In genomic region chr6:106974999-106975698, GRCh38 we compare ENCODE assay signal across 8 cellular contexts. TPM values are rescaled to one million over a fixed set of nuclear protein-coding genes. Genes with fewer than 3 reads are reported as not detected.
A peak's percentile ranks its signal among the peaks of the same experiment; 100 is the strongest.
DNase-seq lines count a peak whose midpoint lies in the region; ATAC-seq, FAIRE-seq and TF ChIP-seq lines count a peak whose summit lies in the region.

No MANE protein-coding gene starts in this region.

- peak overlapping the region; percentile 70 for H3K27ac ChIP-seq in WERI-Rb-1

- H3K36me3 ChIP-seq in WERI-Rb-1 = no peaks in the 10 kb centered on the region

- peak; percentile 39; the same call in 1 of the 2 replicates for TF ChIP-seq CTCF in WERI-Rb-1 (IDR thresholded peaks at IDR 0.05; ENCODE audit: low read depth, low read length)
- TF ChIP-seq CTCF in fibroblast of the aortic adventitia (IDR thresholded peaks at IDR 0.05; ENCODE audit: insufficient read depth, low read length) = no peak
- TF ChIP-seq CTCF in omental fat pad (IDR thresholded peaks at IDR 0.05) = no peak

- ATAC-seq in GM21576 (IDR thresholded peaks at IDR 0.05; ENCODE audit: unreplicated experiment) (peak; percentile 58), omental fat pad (ENCODE audit: low FRiP score) (peak; percentile 61)

- peaks cover 4% of the 10 kb centered on the region for H3K27me3 ChIP-seq in WERI-Rb-1 (ENCODE audit: insufficient read depth, low read depth, severe bottlenecking)

- no peaks in the 10 kb centered on the region for H3K9me3 ChIP-seq in WERI-Rb-1 (ENCODE audit: severe bottlenecking)

- DNase-seq in GM03348 (ENCODE audit: low spot score) (peak; percentile 38), LoVo (ENCODE audit: low spot score) (peak; percentile 61), WERI-Rb-1 (peak; percentile 61), fibroblast of the aortic adventitia (ENCODE audit: low read depth) (no peak), omental fat pad (ENCODE audit: low spot score) (no peak), urothelium cell line (ENCODE audit: low spot score) (no peak), superior temporal gyrus (ENCODE audit: extremely low spot score) (no peak)

- H3K4me3 ChIP-seq in WERI-Rb-1 (ENCODE audit: low read depth, low read length) (peak overlapping the region; percentile 86), fibroblast of the aortic adventitia (ENCODE audit: low read depth, low read length) (peak overlapping the region; percentile 59)

- no peak for FAIRE-seq in urothelium cell line (lab: Jason Lieb, UNC)

RNA-seq across cellular contexts. Expression of gene CD24, which starts 0.6 kb away (rescaled TPM):
- 1.7 and 4.5 TPM in 2 replicates for total RNA-seq in fibroblast of the aortic adventitia (ENCODE audit: low replicate concordance)
- 10 to 100 TPM in 1 of 4 donors, under 1 TPM in 3; 0.37 to 12.9 (median 0.73) TPM for total RNA-seq in omental fat pad

RNA-seq across cellular contexts. Expression of gene MTRES1, which starts 52.9 kb away (rescaled TPM):
- total RNA-seq in fibroblast of the aortic adventitia (ENCODE audit: low replicate concordance) (13.9 and 34.3 TPM in 2 replicates), omental fat pad (10 to 100 TPM; 10.2 to 17.3 (median 13.2) TPM)

Comparison
In these comparisons a context has a peak if more than half of its experiments do, and no peak if none do; other contexts are left out.
1. DNase-seq: peak in GM03348 (single experiment), LoVo (single experiment) and WERI-Rb-1 (single experiment); none in fibroblast of the aortic adventitia (single experiment), omental fat pad (single experiment), urothelium cell line (single experiment) and superior temporal gyrus (single experiment).